ENCODE assay signal across 8 cellular contexts in the genomic region with DNA sequence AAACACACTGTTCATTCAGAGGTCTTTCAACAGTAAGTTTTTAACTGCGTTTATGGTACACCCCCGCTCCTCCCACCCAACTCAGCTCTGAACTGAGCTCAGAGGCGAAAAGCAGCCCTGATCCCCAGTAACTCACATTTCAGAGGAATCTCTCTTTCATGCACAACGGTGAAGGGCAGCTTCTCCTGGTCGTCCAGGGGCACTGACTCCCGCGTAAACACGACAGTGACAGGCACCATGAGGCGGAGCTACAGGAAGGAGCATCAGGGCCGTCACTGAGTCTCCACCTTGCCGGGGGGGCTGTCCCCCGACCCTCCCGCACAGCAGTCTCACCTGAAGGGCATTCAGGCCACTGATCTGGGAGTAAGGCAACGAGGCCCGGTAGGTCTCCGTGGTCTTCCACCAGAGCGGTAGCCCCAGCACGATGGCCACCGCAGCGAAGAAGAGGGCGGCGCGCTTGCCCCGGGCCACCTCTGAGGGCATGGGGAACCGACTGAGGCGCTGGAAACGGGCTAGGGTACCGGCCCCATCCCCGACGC. TPM values are rescaled to one million over a fixed set of nuclear protein-coding genes. Genes with fewer than 3 reads are reported as not detected.
DNase-seq lines count a peak whose midpoint lies in the region; ATAC-seq and TF ChIP-seq lines count a peak whose summit lies in the region.

No MANE protein-coding gene starts in this region.

- H3K27me3 Mint-ChIP-seq in effector memory CD8-positive, alpha-beta T cell: no peaks in the 10 kb centered on the region

- WGBS in thyroid gland, 2 donors: 2% methylated on average over 12 to 18 of the region's 30 CpGs

- H3K27ac Mint-ChIP-seq in effector memory CD8-positive, alpha-beta T cell: peak overlapping the region; percentile 89 to 90

- peaks cover 38 to 39% of the 10 kb centered on the region in 2 experiments for H3K36me3 ChIP-seq in HEK293 (ENCODE audit: control insufficient read depth in 2 of 2, insufficient read depth in 1 of 2, low read length in 2 of 2)
- peaks cover 0 to 3% of the 10 kb centered on the region in 2 donors for H3K36me3 ChIP-seq in muscle layer of duodenum (ENCODE audit: control insufficient read depth in 1 of 2, insufficient read depth in 2 of 2, low read length in 2 of 2)
- no peaks in the 10 kb centered on the region for H3K36me3 ChIP-seq in thyroid gland

- H3K27ac ChIP-seq in HEK293 (ENCODE audit: extremely low read depth, low read depth, low read length): peak overlapping the region; percentile 84
- peak overlapping the region; percentile 65 for H3K27ac ChIP-seq in muscle layer of duodenum (ENCODE audit: low read length)
- H3K27ac ChIP-seq in thyroid gland: peak overlapping the region; percentile 8 to 76 (median 68)

- peak overlapping the region; percentile 95 for H3K4me3 ChIP-seq in GM12865 (ENCODE audit: low read depth, low read length)
- peak overlapping the region; percentile 73 for H3K4me3 ChIP-seq in HEK293 (ENCODE audit: low read depth, low read length)
- H3K4me3 ChIP-seq in muscle layer of duodenum (ENCODE audit: low read depth in 1 of 2, low read length in 2 of 2): peak overlapping the region; percentile 91 to 99
- peak overlapping the region; percentile 86 to 96 (median 88) for H3K4me3 ChIP-seq in thyroid gland (replicated peaks in 1 of 3)

- H3K4me1 Mint-ChIP-seq in effector memory CD8-positive, alpha-beta T cell (ENCODE audit: low read depth in 2 of 2): peaks cover 40 to 43% of the 10 kb centered on the region in 2 donors

- POLR2A ChIA-PET in HEK293 (lab: Yijun Ruan, JAX): interaction anchor here (0.5 to 3.9 kb wide), 26 partner anchors 8 to 235 kb away, joined by 3 to 68 read pairs (median 6); partner anchors contain the start of genes BLTP2, IFT20, POLDIP2 and RPL23A

- no peaks in the 10 kb centered on the region for H3K9me3 Mint-ChIP-seq in effector memory CD8-positive, alpha-beta T cell

- peaks cover 12% of the 10 kb centered on the region for H3K36me3 Mint-ChIP-seq in effector memory CD8-positive, alpha-beta T cell (ENCODE audit: insufficient read depth)

- ATAC-seq in effector memory CD8-positive, alpha-beta T cell (replicated peaks): peak; percentile 47

- TF ChIP-seq CTCF in GM12865 (IDR thresholded peaks at IDR 0.05; ENCODE audit: insufficient read depth, low read depth, low read length, missing control alignments) (no peak), HEK293 (tag by site-specific recombination; IDR thresholded peaks at IDR 0.05) (0 out of 2 replicates have a peak, but pooled peaks have one; percentile 16), thyroid gland (IDR thresholded peaks at IDR 0.05) (no peak)

- CTCF ChIA-PET in HEK293 (lab: Yijun Ruan, JAX): interaction anchor here (0.7 to 4.5 kb wide), 6 partner anchors 19 to 42 kb away, joined by 3 to 26 read pairs (median 8); no protein-coding TSS in a partner anchor

- no peaks in the 10 kb centered on the region for H3K27me3 ChIP-seq in muscle layer of duodenum (ENCODE audit: low read depth, low read length)
- H3K27me3 ChIP-seq in thyroid gland: no peaks in the 10 kb centered on the region

- TF ChIP-seq POLR2A in thyroid gland (IDR thresholded peaks at IDR 0.05): no peak

- DNase-seq in GM12865 (ENCODE audit: low read depth) (peak; percentile 66), NCI-H1105 treated with DMSO at 0.1 percent for 48 hours (lab: John Stamatoyannopoulos, UW) (peak; percentile 67), thyroid gland (peak; percentile 52 to 56), midbrain (lab: John Stamatoyannopoulos, UW) (no peak)
- DNase-seq in activated CD4-positive, alpha-beta T cell treated with anti-CD3 and anti-CD28 coated beads, Interleukin-2, amount 50 U/mL, for 48 hours: peak; percentile 53 to 63
- DNase-seq in effector memory CD8-positive, alpha-beta T cell: peak in 1 of 3 experiments; percentile 22

- H3K4me1 ChIP-seq in HEK293 (ENCODE audit: control insufficient read depth, insufficient read depth, low read length) (peaks cover 11% of the 10 kb centered on the region), muscle layer of duodenum (ENCODE audit: control insufficient read depth in 1 of 2, insufficient read depth in 2 of 2, low read length in 2 of 2) (peaks cover 8 to 25% of the 10 kb centered on the region in 2 donors), thyroid gland (peaks cover 18 to 20% of the 10 kb centered on the region in 2 donors)

- H3K4me3 Mint-ChIP-seq in effector memory CD8-positive, alpha-beta T cell: peak overlapping the region; percentile 95 to 97

- H3K9me3 ChIP-seq in HEK293 (ENCODE audit: control insufficient read depth, insufficient read depth, low read depth, low read length) (no peaks in the 10 kb centered on the region), muscle layer of duodenum (ENCODE audit: control insufficient read depth in 1 of 2, low read length in 2 of 2) (no peaks in the 10 kb centered on the region), thyroid gland (no peaks in the 10 kb centered on the region)

- intact Hi-C loops in thyroid gland (cut with DNase I): no loop called here

TF ChIP-seq in HEK293, 187 proteins besides CTCF, POLR2A, EP300 and RAD21 (continues in another document):
- TF ChIP-seq ZFHX2 (tag by site-specific recombination; conservative IDR thresholded peaks at IDR 0.05) (peak; percentile 76), ZNF341 (tag by site-specific recombination; IDR thresholded peaks at IDR 0.05; ENCODE audit: low read depth) (peak; percentile 36; the same call in 1 of the 2 replicates), ZBTB8A (tag by site-specific recombination; IDR thresholded peaks at IDR 0.05) (peak; percentile 48; the same call in 1 of the 2 replicates), ZSCAN30 (tag by site-specific recombination; IDR thresholded peaks at IDR 0.05) (no peak), INSM2 (tag by site-specific recombination; IDR thresholded peaks at IDR 0.05) (no peak), ZSCAN18 (tag by site-specific recombination; IDR thresholded peaks at IDR 0.05) (0 out of 2 replicates have a peak, but pooled peaks have one; percentile 16), ZNF138 (tag by site-specific recombination; IDR thresholded peaks at IDR 0.05; ENCODE audit: borderline replicate concordance) (no peak), ZNF629 (tag by site-specific recombination; IDR thresholded peaks at IDR 0.05) (0 out of 2 replicates have a peak, but pooled peaks have one; percentile 10), EGR2 (tag by site-specific recombination; IDR thresholded peaks at IDR 0.05; ENCODE audit: low read depth) (peak; percentile 68; the same call in 1 of the 2 replicates), ZNF366 (tag by site-specific recombination; conservative IDR thresholded peaks at IDR 0.05) (peak; percentile 73), ZNF843 (tag by site-specific recombination; IDR thresholded peaks at IDR 0.05) (no peak), ZEB2 (tag by site-specific recombination; IDR thresholded peaks at IDR 0.05) (peak; percentile 46; the same call in 1 of the 2 replicates)
- TF ChIP-seq, protein P1, sequence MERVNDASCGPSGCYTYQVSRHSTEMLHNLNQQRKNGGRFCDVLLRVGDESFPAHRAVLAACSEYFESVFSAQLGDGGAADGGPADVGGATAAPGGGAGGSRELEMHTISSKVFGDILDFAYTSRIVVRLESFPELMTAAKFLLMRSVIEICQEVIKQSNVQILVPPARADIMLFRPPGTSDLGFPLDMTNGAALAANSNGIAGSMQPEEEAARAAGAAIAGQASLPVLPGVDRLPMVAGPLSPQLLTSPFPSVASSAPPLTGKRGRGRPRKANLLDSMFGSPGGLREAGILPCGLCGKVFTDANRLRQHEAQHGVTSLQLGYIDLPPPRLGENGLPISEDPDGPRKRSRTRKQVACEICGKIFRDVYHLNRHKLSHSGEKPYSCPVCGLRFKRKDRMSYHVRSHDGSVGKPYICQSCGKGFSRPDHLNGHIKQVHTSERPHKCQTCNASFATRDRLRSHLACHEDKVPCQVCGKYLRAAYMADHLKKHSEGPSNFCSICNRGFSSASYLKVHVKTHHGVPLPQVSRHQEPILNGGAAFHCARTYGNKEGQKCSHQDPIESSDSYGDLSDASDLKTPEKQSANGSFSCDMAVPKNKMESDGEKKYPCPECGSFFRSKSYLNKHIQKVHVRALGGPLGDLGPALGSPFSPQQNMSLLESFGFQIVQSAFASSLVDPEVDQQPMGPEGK (tag by site-specific recombination; IDR thresholded peaks at IDR 0.05): peak; percentile 83

RNA-seq across cellular contexts. Expression of gene PIGS, which starts 0.5 kb away (rescaled TPM):
- total RNA-seq in thyroid gland: 100 to 1,000 TPM in 1 of 4 donors, 10 to 100 TPM in 3; 37.2 to 111 (median 74.7) TPM

RNA-seq across cellular contexts. Expression of gene ALDOC, which starts 5.9 kb away (rescaled TPM):
- 10 to 100 TPM in 1 of 4 donors, 1 to 10 TPM in 3; 6.0 to 13.1 (median 8.7) TPM for total RNA-seq in thyroid gland

RNA-seq across cellular contexts. Expression of gene UNC119, which starts 18.4 kb away (rescaled TPM):
- total RNA-seq in thyroid gland: 10 to 100 TPM; 29.8 to 43.9 (median 36.0) TPM

RNA-seq across cellular contexts. Expression of gene SPAG5, which starts 28.0 kb away (rescaled TPM):
- 10 to 100 TPM in 2 of 4 donors, 1 to 10 TPM in 2; 4.4 to 27.0 (median 9.9) TPM for total RNA-seq in thyroid gland

RNA-seq across cellular contexts. Expression of gene RSKR, which starts 43.2 kb away (rescaled TPM):
- 10 to 100 TPM in 1 of 4 donors, 1 to 10 TPM in 3; 4.2 to 13.1 (median 9.5) TPM for total RNA-seq in thyroid gland
